In genomic region chr1:44029260-44029910, GRCh38 we compare ENCODE assay signal across 1 cellular context.
TF ChIP-seq lines count a peak whose summit lies in the region.

No MANE protein-coding gene starts in this region.

TF ChIP-seq in K562, 482 proteins besides CTCF, POLR2A, EP300 and RAD21 (continued from another document):
- TF ChIP-seq PCBP1 (IDR thresholded peaks at IDR 0.05; ENCODE audit: low read depth, low read length, poor library complexity, severe bottlenecking) (no peak), KLF6 (CRISPR knock-in tag; IDR thresholded peaks at IDR 0.05; ENCODE audit: borderline replicate concordance) (no peak), ZNF584 (CRISPR knock-in tag; IDR thresholded peaks at IDR 0.05; ENCODE audit: low read depth) (no peak), SMARCA4 (IDR thresholded peaks at IDR 0.05) (peak; percentile 25; the same call in 1 of the 2 replicates), ZNF316 (IDR thresholded peaks at IDR 0.05) (no peak), HDAC6 (IDR thresholded peaks at IDR 0.05; ENCODE audit: low read depth, low read length) (no peak), KDM2B (CRISPR knock-in tag; IDR thresholded peaks at IDR 0.05) (no peak), SUPT5H (IDR thresholded peaks at IDR 0.05) (peak; percentile 33), ZNF12 (CRISPR knock-in tag; IDR thresholded peaks at IDR 0.05) (peak; percentile 50; the same call in 1 of the 2 replicates), PRPF4 (IDR thresholded peaks at IDR 0.05; ENCODE audit: insufficient read depth, low read depth, low read length, poor library complexity, severe bottlenecking) (no peak), TCFL5 (CRISPR knock-in tag; conservative IDR thresholded peaks at IDR 0.05) (no peak), KDM5B (IDR thresholded peaks at IDR 0.05; ENCODE audit: insufficient replicate concordance, low read depth, low read length) (peak; percentile 40), TSHZ1 (CRISPR knock-in tag; IDR thresholded peaks at IDR 0.05) (no peak), BACH1 (tag; IDR thresholded peaks at IDR 0.05) (no peak), SAFB2 (IDR thresholded peaks at IDR 0.05; ENCODE audit: borderline replicate concordance, low read depth, low read length, severe bottlenecking) (no peak), MAZ (CRISPR knock-in tag; conservative IDR thresholded peaks at IDR 0.05 in 1 of 2, IDR thresholded peaks at IDR 0.05 in 1 of 2) (no peak), SAFB (IDR thresholded peaks at IDR 0.05; ENCODE audit: borderline replicate concordance, low read depth, low read length) (no peak), TEAD4 (IDR thresholded peaks at IDR 0.05; ENCODE audit: low read length) (no peak), TEAD4 (CRISPR knock-in tag; IDR thresholded peaks at IDR 0.05; ENCODE audit: borderline replicate concordance) (0 out of 2 replicates have a peak, but pooled peaks have one; percentile 57), SMARCA5 (IDR thresholded peaks at IDR 0.05) (0 out of 2 replicates have a peak, but pooled peaks have one; percentile 31), ELF4 (CRISPR knock-in tag; IDR thresholded peaks at IDR 0.05) (no peak), HDAC2 (IDR thresholded peaks at IDR 0.05) (0 out of 2 replicates have a peak, but pooled peaks have one; percentile 62), EZH2 (IDR thresholded peaks at IDR 0.05; ENCODE audit: borderline replicate concordance, low read depth, low read length) (no peak), ERF (CRISPR knock-in tag; IDR thresholded peaks at IDR 0.05) (no peak), MTA3 (IDR thresholded peaks at IDR 0.05; ENCODE audit: borderline replicate concordance) (no peak), ZNF586 (CRISPR knock-in tag; conservative IDR thresholded peaks at IDR 0.05) (no peak), TCF3 (CRISPR knock-in tag; IDR thresholded peaks at IDR 0.05) (no peak), ZNF41 (CRISPR knock-in tag; conservative IDR thresholded peaks at IDR 0.05) (no peak), ZBTB1 (CRISPR knock-in tag; IDR thresholded peaks at IDR 0.05; ENCODE audit: borderline replicate concordance, low read depth) (no peak), ZNF699 (CRISPR knock-in tag; IDR thresholded peaks at IDR 0.05; ENCODE audit: insufficient replicate concordance) (no peak), RBM15 (IDR thresholded peaks at IDR 0.05; ENCODE audit: insufficient read depth, low read length) (no peak), ZNF764 (CRISPR knock-in tag; IDR thresholded peaks at IDR 0.05; ENCODE audit: low read depth) (no peak), RUNX1 (IDR thresholded peaks at IDR 0.05; ENCODE audit: low read depth) (no peak), CBX1 (IDR thresholded peaks at IDR 0.05; ENCODE audit: low read depth) (no peak), CREM (IDR thresholded peaks at IDR 0.05; ENCODE audit: low read depth) (no peak), PRDM10 (IDR thresholded peaks at IDR 0.05; ENCODE audit: partially characterized antibody) (no peak), ELF2 (CRISPR knock-in tag; IDR thresholded peaks at IDR 0.05) (no peak), ASH1L (IDR thresholded peaks at IDR 0.05; ENCODE audit: borderline replicate concordance, low read depth, partially characterized antibody) (no peak), ZNF395 (CRISPR knock-in tag; IDR thresholded peaks at IDR 0.05) (peak; percentile 3; the same call in 1 of the 2 replicates), ZNF232 (CRISPR knock-in tag; IDR thresholded peaks at IDR 0.05) (no peak), THAP7 (CRISPR knock-in tag; IDR thresholded peaks at IDR 0.05) (no peak), TRIM25 (IDR thresholded peaks at IDR 0.05; ENCODE audit: borderline replicate concordance) (peak; percentile 75; the same call in 1 of the 2 replicates), BCOR (IDR thresholded peaks at IDR 0.05) (peak; percentile 71), TOE1 (IDR thresholded peaks at IDR 0.05; ENCODE audit: borderline replicate concordance) (no peak), TOE1 (CRISPR knock-in tag; IDR thresholded peaks at IDR 0.05; ENCODE audit: borderline replicate concordance, low read depth) (no peak), RBM14 (IDR thresholded peaks at IDR 0.05; ENCODE audit: borderline replicate concordance, insufficient read depth, low read depth, low read length) (no peak)
